In the genomic region with DNA sequence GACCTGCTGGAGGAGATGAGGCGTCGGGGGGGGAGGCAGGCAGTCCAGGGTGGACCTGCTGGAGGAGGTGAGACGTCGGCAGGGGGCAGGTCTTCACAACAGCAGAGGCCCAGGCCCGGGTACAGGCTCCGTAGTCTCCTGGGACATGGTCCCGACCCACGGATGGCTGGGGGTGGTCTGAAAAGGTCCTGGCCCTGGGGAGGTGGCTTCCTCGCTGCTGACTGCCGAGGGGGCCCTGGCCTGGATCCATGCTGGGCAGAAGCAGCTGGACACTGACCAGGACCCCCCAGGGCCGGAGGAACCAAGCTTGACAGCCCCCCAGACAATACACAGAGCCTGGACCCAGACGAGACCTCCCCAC, we compare ENCODE assay signal across 1 cellular context.
TF ChIP-seq lines count a peak whose summit lies in the region.

No MANE protein-coding gene starts in this region.

TF ChIP-seq in HepG2, 621 proteins besides CTCF, POLR2A, EP300 and RAD21:
- no peak for TF ChIP-seq ZNF552 (CRISPR knock-in tag; IDR thresholded peaks at IDR 0.05; ENCODE audit: borderline replicate concordance)
- no peak for TF ChIP-seq NFKBIZ (CRISPR knock-in tag; IDR thresholded peaks at IDR 0.05)
- no peak for TF ChIP-seq ZNF451 (CRISPR knock-in tag; IDR thresholded peaks at IDR 0.05)
- TF ChIP-seq RBM39 (IDR thresholded peaks at IDR 0.05; ENCODE audit: low read depth, low read length, poor library complexity, severe bottlenecking), result peak; percentile 28
- TF ChIP-seq ZNF333 (CRISPR knock-in tag; IDR thresholded peaks at IDR 0.05; ENCODE audit: borderline replicate concordance), result no peak
- TF ChIP-seq ZNF749 (CRISPR knock-in tag; IDR thresholded peaks at IDR 0.05; ENCODE audit: borderline replicate concordance), result no peak
- no peak for TF ChIP-seq ARNT2 (CRISPR knock-in tag; IDR thresholded peaks at IDR 0.05; ENCODE audit: low read depth)
- TF ChIP-seq, protein P1, sequence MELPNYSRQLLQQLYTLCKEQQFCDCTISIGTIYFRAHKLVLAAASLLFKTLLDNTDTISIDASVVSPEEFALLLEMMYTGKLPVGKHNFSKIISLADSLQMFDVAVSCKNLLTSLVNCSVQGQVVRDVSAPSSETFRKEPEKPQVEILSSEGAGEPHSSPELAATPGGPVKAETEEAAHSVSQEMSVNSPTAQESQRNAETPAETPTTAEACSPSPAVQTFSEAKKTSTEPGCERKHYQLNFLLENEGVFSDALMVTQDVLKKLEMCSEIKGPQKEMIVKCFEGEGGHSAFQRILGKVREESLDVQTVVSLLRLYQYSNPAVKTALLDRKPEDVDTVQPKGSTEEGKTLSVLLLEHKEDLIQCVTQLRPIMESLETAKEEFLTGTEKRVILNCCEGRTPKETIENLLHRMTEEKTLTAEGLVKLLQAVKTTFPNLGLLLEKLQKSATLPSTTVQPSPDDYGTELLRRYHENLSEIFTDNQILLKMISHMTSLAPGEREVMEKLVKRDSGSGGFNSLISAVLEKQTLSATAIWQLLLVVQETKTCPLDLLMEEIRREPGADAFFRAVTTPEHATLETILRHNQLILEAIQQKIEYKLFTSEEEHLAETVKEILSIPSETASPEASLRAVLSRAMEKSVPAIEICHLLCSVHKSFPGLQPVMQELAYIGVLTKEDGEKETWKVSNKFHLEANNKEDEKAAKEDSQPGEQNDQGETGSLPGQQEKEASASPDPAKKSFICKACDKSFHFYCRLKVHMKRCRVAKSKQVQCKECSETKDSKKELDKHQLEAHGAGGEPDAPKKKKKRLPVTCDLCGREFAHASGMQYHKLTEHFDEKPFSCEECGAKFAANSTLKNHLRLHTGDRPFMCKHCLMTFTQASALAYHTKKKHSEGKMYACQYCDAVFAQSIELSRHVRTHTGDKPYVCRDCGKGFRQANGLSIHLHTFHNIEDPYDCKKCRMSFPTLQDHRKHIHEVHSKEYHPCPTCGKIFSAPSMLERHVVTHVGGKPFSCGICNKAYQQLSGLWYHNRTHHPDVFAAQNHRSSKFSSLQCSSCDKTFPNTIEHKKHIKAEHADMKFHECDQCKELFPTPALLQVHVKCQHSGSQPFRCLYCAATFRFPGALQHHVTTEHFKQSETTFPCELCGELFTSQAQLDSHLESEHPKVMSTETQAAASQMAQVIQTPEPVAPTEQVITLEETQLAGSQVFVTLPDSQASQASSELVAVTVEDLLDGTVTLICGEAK (IDR thresholded peaks at IDR 0.05), result no peak
- TF ChIP-seq, protein P1 (CRISPR knock-in tag; IDR thresholded peaks at IDR 0.05), result 0 out of 2 replicates have a peak, but pooled peaks have one; percentile 21
- TF ChIP-seq, protein P2, sequence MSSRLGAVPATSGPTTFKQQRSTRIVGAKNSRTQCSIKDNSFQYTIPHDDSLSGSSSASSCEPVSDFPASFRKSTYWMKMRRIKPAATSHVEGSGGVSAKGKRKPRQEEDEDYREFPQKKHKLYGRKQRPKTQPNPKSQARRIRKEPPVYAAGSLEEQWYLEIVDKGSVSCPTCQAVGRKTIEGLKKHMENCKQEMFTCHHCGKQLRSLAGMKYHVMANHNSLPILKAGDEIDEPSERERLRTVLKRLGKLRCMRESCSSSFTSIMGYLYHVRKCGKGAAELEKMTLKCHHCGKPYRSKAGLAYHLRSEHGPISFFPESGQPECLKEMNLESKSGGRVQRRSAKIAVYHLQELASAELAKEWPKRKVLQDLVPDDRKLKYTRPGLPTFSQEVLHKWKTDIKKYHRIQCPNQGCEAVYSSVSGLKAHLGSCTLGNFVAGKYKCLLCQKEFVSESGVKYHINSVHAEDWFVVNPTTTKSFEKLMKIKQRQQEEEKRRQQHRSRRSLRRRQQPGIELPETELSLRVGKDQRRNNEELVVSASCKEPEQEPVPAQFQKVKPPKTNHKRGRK (CRISPR knock-in tag; IDR thresholded peaks at IDR 0.05), result no peak
- TF ChIP-seq ATF7-NPFF (CRISPR knock-in tag; IDR thresholded peaks at IDR 0.05; ENCODE audit: low read depth), result no peak
